11 cellular contexts compared by ENCODE assay signal in the genomic region with DNA sequence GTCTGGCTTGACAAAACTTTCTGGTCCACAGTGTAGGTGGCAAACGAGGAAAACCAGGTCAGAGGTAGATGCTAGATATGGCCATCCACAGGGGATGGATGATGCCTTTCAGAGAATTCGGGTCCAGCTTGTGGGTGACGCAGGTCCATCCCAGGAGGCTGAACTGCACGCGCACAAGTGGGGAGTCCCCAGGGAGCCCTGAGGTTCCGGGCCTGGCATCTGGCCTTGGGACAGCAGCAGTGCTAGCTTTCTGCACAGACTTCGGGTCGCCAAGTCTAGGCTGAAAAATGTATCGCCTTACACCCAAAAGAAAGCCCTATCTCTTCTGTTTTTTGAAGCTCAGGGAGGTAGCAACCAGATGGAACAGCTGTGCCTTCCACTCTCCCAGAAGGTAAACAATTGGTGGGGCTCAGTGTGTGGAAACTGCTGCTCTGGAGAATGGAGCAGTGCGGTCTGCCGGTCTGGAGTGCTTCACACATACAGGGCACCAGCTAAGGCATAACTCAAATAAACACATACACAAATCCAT.
DNase-seq lines count a peak whose midpoint lies in the region; ATAC-seq and TF ChIP-seq lines count a peak whose summit lies in the region.
"Had no signal": no experiment of that assay in that cellular context is flagged by ENCODE, and none has a peak within 500 bp of the region (broad histone marks: within the 10 kb centered on the region; RNA-seq: fewer than 3 reads in every experiment).

No MANE protein-coding gene starts in this region.

- peak overlapping the region in 4 of 11 experiments; percentile 5 to 49 (median 30); a peak in 3 of 22 replicates for H3K9ac ChIP-seq in BLaER1 treated with 17β-estradiol and CSF1 and Interleukin-3, amounts not matched to agents 10 nM and 100 nM
- H3K9ac ChIP-seq in SU-DHL-6 (ENCODE audit: low read length) = no peak overlapping the region
- H3K9ac ChIP-seq: GM23248 had no signal

- no peak overlapping the region for H3K4me3 ChIP-seq in BE2C (ENCODE audit: low read depth, low read length)
- H3K4me3 ChIP-seq in BLaER1 treated with 17β-estradiol and CSF1 and Interleukin-3, amounts not matched to agents 10 nM and 100 nM = no peak overlapping the region
- H3K4me3 ChIP-seq in SU-DHL-6 (ENCODE audit: insufficient read depth, low read length, poor library complexity, severe bottlenecking) = no peak overlapping the region
- H3K4me3 ChIP-seq: body of pancreas, GM23248, lung, right atrium auricular region had no signal

- no peaks in the 10 kb centered on the region for H3K9me3 ChIP-seq in BE2C
- H3K9me3 ChIP-seq in BLaER1 treated with 17β-estradiol and CSF1 and Interleukin-3, amounts not matched to agents 10 nM and 100 nM (replicated peaks in 1 of 11) = no peaks in the 10 kb centered on the region
- H3K9me3 ChIP-seq in SU-DHL-6 (ENCODE audit: insufficient read depth, low read length) = no peaks in the 10 kb centered on the region
- H3K9me3 ChIP-seq: body of pancreas, right atrium auricular region had no signal

- H3K27ac ChIP-seq in BLaER1 treated with 17β-estradiol and CSF1 and Interleukin-3, amounts not matched to agents 10 nM and 100 nM = peak overlapping the region in 1 of 11 experiments; percentile 8; a peak in 1 of 22 replicates
- H3K27ac ChIP-seq in SU-DHL-6 (ENCODE audit: low read depth, low read length) = peak overlapping the region; percentile 26
- H3K27ac ChIP-seq: body of pancreas, GM23248, right atrium auricular region had no signal

- H4K20me1 ChIP-seq in BLaER1 treated with 17β-estradiol and CSF1 and Interleukin-3, amounts not matched to agents 10 nM and 100 nM = no peaks in the 10 kb centered on the region
- no peaks in the 10 kb centered on the region for H4K20me1 ChIP-seq in SU-DHL-6 (ENCODE audit: low read depth, low read length)

- H3F3A ChIP-seq in SU-DHL-6 (ENCODE audit: insufficient read depth) = peaks cover 3% of the 10 kb centered on the region; the same call in 1 of the 2 replicates

- peak overlapping the region; percentile 86 for H2AFZ ChIP-seq in SU-DHL-6 (ENCODE audit: low read depth, low read length, severe bottlenecking)
- H2AFZ ChIP-seq: GM23248 had no signal

- no peaks in the 10 kb centered on the region for H3K9me2 ChIP-seq in SU-DHL-6 (replicated peaks; ENCODE audit: insufficient read depth, low read length)

- no peaks in the 10 kb centered on the region for H3K79me2 ChIP-seq in SU-DHL-6 (ENCODE audit: insufficient read depth, low read length)

- TF ChIP-seq CTCF in BE2C (IDR thresholded peaks at IDR 0.05; ENCODE audit: low read depth, low read length) (no peak), SU-DHL-6 (IDR thresholded peaks at IDR 0.05; ENCODE audit: insufficient read depth, low read length, poor library complexity, severe bottlenecking) (no peak)

- peaks cover 7% of the 10 kb centered on the region for H3K4me1 ChIP-seq in BE2C
- H3K4me1 ChIP-seq in BLaER1 treated with 17β-estradiol and CSF1 and Interleukin-3, amounts not matched to agents 10 nM and 100 nM = peaks cover 0 to 45% (median 33%) of the 10 kb centered on the region in 10 experiments; a peak in 17 of 20 replicates
- H3K4me1 ChIP-seq: right atrium auricular region had no signal

- DNase-seq in BE2C = peak; percentile 51
- peak; percentile 65 for DNase-seq in NCI-H1694 (lab: John Stamatoyannopoulos, UW)
- DNase-seq in NOMO-1 (lab: John Stamatoyannopoulos, UW; ENCODE audit: unreplicated experiment in 2 of 2) = no peak

- H3K4me2 ChIP-seq in BLaER1 treated with 17β-estradiol and CSF1 and Interleukin-3, amounts not matched to agents 10 nM and 100 nM = peak overlapping the region in 9 of 11 experiments; percentile 10 to 86 (median 68); a peak in 16 of 22 replicates
- H3K4me2 ChIP-seq in SU-DHL-6 (ENCODE audit: low read depth, low read length, poor library complexity, severe bottlenecking) = peak overlapping the region; percentile 33

- no peak for ATAC-seq in esophagus mucosa
- no peak for ATAC-seq in HG03342 (IDR thresholded peaks at IDR 0.05; ENCODE audit: unreplicated experiment)

- H3K27me3 ChIP-seq in BE2C (no peaks in the 10 kb centered on the region), SU-DHL-6 (ENCODE audit: low read length) (no peaks in the 10 kb centered on the region)
- H3K27me3 ChIP-seq in BLaER1 treated with 17β-estradiol and CSF1 and Interleukin-3, amounts not matched to agents 10 nM and 100 nM = no peaks in the 10 kb centered on the region
- H3K27me3 ChIP-seq: body of pancreas, right atrium auricular region had no signal

- H3K36me3 ChIP-seq in BE2C (no peaks in the 10 kb centered on the region), SU-DHL-6 (ENCODE audit: low read length) (no peaks in the 10 kb centered on the region)
- H3K36me3 ChIP-seq in BLaER1 treated with 17β-estradiol and CSF1 and Interleukin-3, amounts not matched to agents 10 nM and 100 nM = no peaks in the 10 kb centered on the region
- H3K36me3 ChIP-seq: right atrium auricular region had no signal

Comparison
In these comparisons a context has a peak if more than half of its experiments do, and no peak if none do; other contexts are left out.
1. DNase-seq: peak in BE2C (single experiment) and NCI-H1694 (single experiment); none in NOMO-1 (0 of 2).